Comparison of ENCODE assay signal across 13 cellular contexts in the genomic region with DNA sequence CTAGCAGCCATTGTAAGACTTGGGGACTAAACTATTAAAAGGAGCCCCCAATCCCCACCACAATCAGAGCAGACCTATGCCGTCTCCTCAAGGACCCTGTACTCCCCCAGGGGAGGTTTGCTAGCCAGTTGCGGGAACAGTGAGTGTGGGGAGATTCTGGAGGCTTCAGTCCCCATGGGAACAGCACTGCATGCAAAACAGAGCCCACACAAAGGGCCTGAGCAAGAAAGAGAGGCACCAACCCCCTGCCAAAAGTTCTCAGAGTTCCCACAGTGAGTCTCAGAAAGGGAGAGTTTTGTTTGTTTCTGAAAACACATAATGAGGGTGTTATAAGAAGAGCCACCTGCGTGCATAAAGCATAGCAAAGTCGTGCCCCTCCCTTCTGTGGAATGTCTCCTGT. TPM values are rescaled to one million over a fixed set of nuclear protein-coding genes. Genes with fewer than 3 reads are reported as not detected.
DNase-seq lines count a peak whose midpoint lies in the region; ATAC-seq and TF ChIP-seq lines count a peak whose summit lies in the region.
"Had no signal": no experiment of that assay in that cellular context is flagged by ENCODE, and none has a peak within 500 bp of the region (broad histone marks: within the 10 kb centered on the region; RNA-seq: fewer than 3 reads in every experiment).

No MANE protein-coding gene starts in this region.

- no peak overlapping the region for H3K4me2 ChIP-seq in GM23338
- H3K4me2 ChIP-seq: PC-9 had no signal

- no peaks in the 10 kb centered on the region; the same call in 1 of the 3 replicates for H3K9me3 Mint-ChIP-seq in GM23338
- H3K9me3 Mint-ChIP-seq in activated naive CD4-positive, alpha-beta T cell treated with anti-CD3 and anti-CD28 coated beads for 36 hours: no peaks in the 10 kb centered on the region

- H3K4me1 ChIP-seq in GM23338 (ENCODE audit: insufficient read depth): peaks cover 8% of the 10 kb centered on the region; the same call in 1 of the 2 replicates

- H3K27me3 ChIP-seq in GM23338 (ENCODE audit: insufficient read depth): no peaks in the 10 kb centered on the region

- intact Hi-C loops in activated naive CD4-positive, alpha-beta T cell treated with anti-CD3 and anti-CD28 coated beads for 36 hours (cut with micrococcal nuclease): no loop called here

- peak overlapping the region; percentile 36 for H3K27ac Mint-ChIP-seq in GM23338
- H3K27ac Mint-ChIP-seq in activated naive CD4-positive, alpha-beta T cell treated with anti-CD3 and anti-CD28 coated beads for 36 hours: no peak overlapping the region

- H3K36me3 Mint-ChIP-seq in GM23338 (ENCODE audit: low read depth): peaks cover 42% of the 10 kb centered on the region
- H3K36me3 Mint-ChIP-seq in activated naive CD4-positive, alpha-beta T cell treated with anti-CD3 and anti-CD28 coated beads for 36 hours (ENCODE audit: low read depth): no peaks in the 10 kb centered on the region

- no peaks in the 10 kb centered on the region for H3K79me2 ChIP-seq in GM23338 (replicated peaks; ENCODE audit: insufficient read depth)

- no peaks in the 10 kb centered on the region for H3F3A ChIP-seq in GM23338 (replicated peaks; ENCODE audit: low read depth)

- H3K4me1 Mint-ChIP-seq in GM23338: peaks cover 44% of the 10 kb centered on the region
- H3K4me1 Mint-ChIP-seq in activated naive CD4-positive, alpha-beta T cell treated with anti-CD3 and anti-CD28 coated beads for 36 hours (ENCODE audit: low read depth): no peaks in the 10 kb centered on the region

- CTCF ChIA-PET in activated naive CD4-positive, alpha-beta T cell treated with anti-CD3 and anti-CD28 coated beads for 36 hours (lab: Charles Lee): interaction anchor here (1.0 kb wide), 1 partner anchor 23 kb away, joined by 4 read pairs; no protein-coding TSS in a partner anchor

- H3K36me3 ChIP-seq in GM23338 (ENCODE audit: insufficient read depth): peaks cover 3% of the 10 kb centered on the region; the same call in 1 of the 2 replicates

- DNase-seq in GM23338 (ENCODE audit: low spot score) (peak; percentile 43), midbrain (lab: John Stamatoyannopoulos, UW) (peak; percentile 63), HPDE6-E6E7 (ENCODE audit: extremely low spot score) (no peak), NCI-H345 (lab: John Stamatoyannopoulos, UW) (no peak)
- DNase-seq in activated naive CD4-positive, alpha-beta T cell treated with anti-CD3 and anti-CD28 coated beads for 36 hours: no peak
- DNase-seq in stimulated activated naive CD8-positive, alpha-beta T cell treated with anti-CD3 and anti-CD28 coated beads, Interleukin-15, Interleukin-2, amounts not matched to agents 100 U/mL and 50 U/mL, for 24 hours: no peak
- DNase-seq: activated naive CD4-positive, alpha-beta T cell treated with anti-CD3 and anti-CD28 coated beads, Interleukin-2, amount 50 U/mL, for 16 hours; GOT3; NCI-H1092 had no signal

- no peaks in the 10 kb centered on the region; the same call in 1 of the 2 replicates for H3K9me2 ChIP-seq in GM23338 (ENCODE audit: insufficient read depth)

- no peak overlapping the region for H3K4me3 Mint-ChIP-seq in GM23338
- H3K4me3 Mint-ChIP-seq in activated naive CD4-positive, alpha-beta T cell treated with anti-CD3 and anti-CD28 coated beads for 36 hours: no peak overlapping the region

- ATAC-seq in GM18870 (IDR thresholded peaks at IDR 0.05; ENCODE audit: unreplicated experiment) (peak; percentile 91), GM23338 (peak; percentile 66), HG03354 (IDR thresholded peaks at IDR 0.05; ENCODE audit: poor library complexity, severe bottlenecking, unreplicated experiment) (peak; percentile 80)
- ATAC-seq in stimulated activated naive CD8-positive, alpha-beta T cell treated with anti-CD3 and anti-CD28 coated beads, Interleukin-15, Interleukin-2, amounts not matched to agents 100 U/mL and 50 U/mL, for 24 hours: no peak

- H4K20me1 ChIP-seq in GM23338 (replicated peaks; ENCODE audit: insufficient read depth): no peaks in the 10 kb centered on the region

- TF ChIP-seq CTCF in GM23338 (conservative IDR thresholded peaks at IDR 0.05; ENCODE audit: low read depth in 2 of 2): no peak

- H3K4me3 ChIP-seq in GM23338: no peak overlapping the region
- H3K4me3 ChIP-seq: PC-9 had no signal

- no peak overlapping the region for H3K27ac ChIP-seq in GM23338 (ENCODE audit: low read depth)
- H3K27ac ChIP-seq: PC-9 had no signal

- no peak overlapping the region for H2AFZ ChIP-seq in GM23338
- H2AFZ ChIP-seq: PC-9 had no signal

- H3K27me3 Mint-ChIP-seq in GM23338 (ENCODE audit: insufficient read depth, low read depth, poor library complexity): peaks cover 6% of the 10 kb centered on the region
- peaks cover 16% of the 10 kb centered on the region for H3K27me3 Mint-ChIP-seq in activated naive CD4-positive, alpha-beta T cell treated with anti-CD3 and anti-CD28 coated beads for 36 hours (ENCODE audit: low read depth)

TF ChIP-seq in GM23338, 12 proteins besides CTCF, POLR2A, EP300 and RAD21:
- TF ChIP-seq EZH2 (IDR thresholded peaks at IDR 0.05; ENCODE audit: low read depth, unreplicated experiment) (no peak), REST (IDR thresholded peaks at IDR 0.05; ENCODE audit: unreplicated experiment) (no peak), JUNB (IDR thresholded peaks at IDR 0.05; ENCODE audit: unreplicated experiment) (no peak), POLR2AphosphoS5 (IDR thresholded peaks at IDR 0.05; ENCODE audit: low read depth) (no peak), ZNF114 (CRISPR knock-in tag; IDR thresholded peaks at IDR 0.05) (no peak), ZNF331 (CRISPR knock-in tag; IDR thresholded peaks at IDR 0.05; ENCODE audit: low read depth) (no peak)

RNA-seq across cellular contexts. Expression of gene CFAP90, which starts 56.6 kb away (rescaled TPM):
- total RNA-seq in GM23338 (2014; rRNA removed; shearing (Covaris generic)): 0.10 and 3.5 TPM in 2 replicates
- 1.0 and 1.3 TPM in 2 replicates for polyA plus RNA-seq in GM23338 (2016; fragmentation: Nextera tagmentation; extraction: Ambion mirVana)
- not detected for total RNA-seq in activated naive CD4-positive, alpha-beta T cell treated with anti-CD3 and anti-CD28 coated beads for 36 hours
- total RNA-seq: osteocyte, PC-9 had no signal

Comparison
In these comparisons a context has a peak if more than half of its experiments do, and no peak if none do; other contexts are left out.
1. DNase-seq: peak in GM23338 (single experiment) and midbrain (single experiment); none in HPDE6-E6E7 (single experiment), NCI-H345 (single experiment), activated naive CD4-positive, alpha-beta T cell treated with anti-CD3 and anti-CD28 coated beads for 36 hours (single experiment) and stimulated activated naive CD8-positive, alpha-beta T cell treated with anti-CD3 and anti-CD28 coated beads, Interleukin-15, Interleukin-2, amounts not matched to agents 100 U/mL and 50 U/mL, for 24 hours (single experiment).